Comparison of ENCODE assay signal across 9 cellular contexts in the genomic region with DNA sequence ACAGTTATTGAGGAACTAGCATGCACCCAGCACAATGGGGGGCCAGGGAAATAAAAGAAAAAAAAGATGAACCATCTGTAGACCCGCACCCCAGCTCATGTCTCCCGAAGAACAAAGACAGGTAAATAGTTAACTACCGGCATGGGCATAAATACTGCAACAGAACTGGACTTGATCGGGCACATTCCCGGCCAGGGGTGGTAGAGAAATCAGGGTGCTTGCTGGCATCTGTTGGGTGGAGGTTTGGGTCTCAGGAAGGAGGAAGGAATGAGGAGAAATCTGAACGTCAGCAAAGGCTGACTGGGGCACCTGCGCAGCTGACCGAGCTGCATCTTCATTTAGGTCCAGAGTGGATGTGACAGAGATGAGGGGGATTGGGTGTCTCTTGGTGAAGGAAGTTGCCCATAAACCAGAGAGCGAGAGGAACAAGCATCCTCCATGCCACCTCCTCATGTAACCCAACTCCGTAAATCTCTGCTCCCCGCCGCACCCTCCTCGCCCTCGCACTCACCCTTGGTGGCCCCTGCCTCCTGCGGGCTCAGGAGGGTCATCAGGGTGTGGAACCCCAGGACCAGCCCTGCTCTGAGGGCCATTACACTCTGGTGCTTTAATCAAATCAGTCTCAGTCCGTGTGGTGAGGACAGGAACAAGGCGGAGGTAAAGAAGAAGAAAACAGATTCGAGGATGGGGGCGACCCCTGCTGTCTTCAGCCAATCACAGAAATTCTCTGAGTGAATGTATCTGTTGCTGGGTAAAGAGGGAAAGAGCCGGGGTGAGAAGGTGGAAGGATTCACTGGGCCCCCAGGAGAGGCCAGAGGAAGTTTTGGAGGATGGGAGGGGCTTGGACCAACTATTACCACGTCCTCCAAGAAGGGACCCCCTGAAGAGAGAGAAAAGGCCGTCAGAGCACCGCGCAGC. TPM values are rescaled to one million over a fixed set of nuclear protein-coding genes. Genes with fewer than 3 reads are reported as not detected.
DNase-seq lines count a peak whose midpoint lies in the region; ATAC-seq and TF ChIP-seq lines count a peak whose summit lies in the region.
"Had no signal": no experiment of that assay in that cellular context is flagged by ENCODE, and none has a peak within 500 bp of the region (broad histone marks: within the 10 kb centered on the region; RNA-seq: fewer than 3 reads in every experiment).

A gene (minus strand): TSS at position 648 of the 918 bp plus-strand sequence.

- H3K4me3 ChIP-seq in SK-N-MC (peak within 1 kb of the TSS; percentile 67), mesendoderm (ENCODE audit: low read length) (peak within 1 kb of the TSS; percentile 42)

- no peak within 1 kb of the TSS for H3K23ac ChIP-seq in mesendoderm (ENCODE audit: low read length)

- peaks cover 3% of the 10 kb centered on the region for H3K4me1 ChIP-seq in mesendoderm (ENCODE audit: control insufficient read depth, low read depth, low read length)
- H3K4me1 ChIP-seq: gastrocnemius medialis had no signal

- H3K4me3 Mint-ChIP-seq in osteocyte (ENCODE audit: unreplicated experiment), result no peak within 1 kb of the TSS

- DNase-seq in 8988T, result peak; percentile 38
- DNase-seq in SK-N-MC (ENCODE audit: low read depth, low spot score), result no peak
- peak; percentile 45 for DNase-seq in cerebellar cortex (ENCODE audit: low spot score)
- DNase-seq in mesendoderm, result peak; percentile 96
- peak; percentile 64 for DNase-seq in ureter (ENCODE audit: low spot score)
- no peak for DNase-seq in osteocyte (ENCODE audit: extremely low spot score, unreplicated experiment)
- DNase-seq: gastrocnemius medialis had no signal

- no peak within 1 kb of the TSS for H3K9ac ChIP-seq in SK-N-MC (ENCODE audit: insufficient read length)
- peak within 1 kb of the TSS; percentile 69 for H3K9ac ChIP-seq in mesendoderm (ENCODE audit: low read length)

- H3K27ac Mint-ChIP-seq in osteocyte (ENCODE audit: unreplicated experiment), result no peak within 1 kb of the TSS

- H3K79me1 ChIP-seq in mesendoderm (ENCODE audit: low read length), result no peaks in the 10 kb centered on the region

- no peak within 1 kb of the TSS for H4K8ac ChIP-seq in mesendoderm (ENCODE audit: low read depth, low read length)

- TF ChIP-seq POLR2A in GM18505 (IDR thresholded peaks at IDR 0.05; ENCODE audit: borderline replicate concordance, extremely low read depth, insufficient read depth, insufficient read length), result peak; percentile 98

- H3K4me1 Mint-ChIP-seq in osteocyte (ENCODE audit: unreplicated experiment), result peaks cover 5% of the 10 kb centered on the region

- ATAC-seq in GM18505 (IDR thresholded peaks at IDR 0.05; ENCODE audit: unreplicated experiment) (peak; percentile 72), HG02870 (IDR thresholded peaks at IDR 0.05; ENCODE audit: unreplicated experiment) (peak; percentile 86)

- H3K36me3 ChIP-seq in SK-N-MC (ENCODE audit: insufficient read depth, low read length) (no peaks in the 10 kb centered on the region), mesendoderm (ENCODE audit: control insufficient read depth, insufficient read depth, low read length) (no peaks in the 10 kb centered on the region)
- H3K36me3 ChIP-seq: gastrocnemius medialis had no signal

- H3K56ac ChIP-seq in mesendoderm (ENCODE audit: low read length), result peak within 1 kb of the TSS; percentile 88

- no peak within 1 kb of the TSS for H3K18ac ChIP-seq in mesendoderm (ENCODE audit: low read length)

- no peak for TF ChIP-seq CTCF in osteocyte (IDR thresholded peaks at IDR 0.05)

- no peaks in the 10 kb centered on the region for H3K9me3 Mint-ChIP-seq in osteocyte (ENCODE audit: unreplicated experiment)

- no peaks in the 10 kb centered on the region for H3K36me3 Mint-ChIP-seq in osteocyte (ENCODE audit: unreplicated experiment)

- no peak within 1 kb of the TSS for H3K27ac ChIP-seq in SK-N-MC
- H3K27ac ChIP-seq in mesendoderm (ENCODE audit: low read depth, low read length), result no peak within 1 kb of the TSS
- H3K27ac ChIP-seq: gastrocnemius medialis had no signal

- peak within 1 kb of the TSS; percentile 60 for H3K4me2 ChIP-seq in mesendoderm (ENCODE audit: low read length)

- no peak within 1 kb of the TSS for H2BK5ac ChIP-seq in mesendoderm (ENCODE audit: low read length)

- no peak within 1 kb of the TSS for H2AK5ac ChIP-seq in mesendoderm (ENCODE audit: low read length)

- H3K27me3 Mint-ChIP-seq in osteocyte (ENCODE audit: unreplicated experiment), result peaks cover 64% of the 10 kb centered on the region

- H2BK15ac ChIP-seq in mesendoderm (replicated peaks; ENCODE audit: low read depth), result no peak within 1 kb of the TSS

- H3K79me2 ChIP-seq in mesendoderm (ENCODE audit: control insufficient read depth, insufficient read depth, low read length), result no peaks in the 10 kb centered on the region

- no peak within 1 kb of the TSS for H2BK120ac ChIP-seq in mesendoderm (ENCODE audit: low read depth, low read length)

- no peak within 1 kb of the TSS for H3K4ac ChIP-seq in mesendoderm (ENCODE audit: low read depth, low read length)

- H3K9me3 ChIP-seq in SK-N-MC (ENCODE audit: low read depth, low read length), result no peaks in the 10 kb centered on the region
- H3K9me3 ChIP-seq: gastrocnemius medialis had no signal

- no CpG with 5 or more reads among the region's 24 CpGs for WGBS in mesendoderm (ENCODE audit: extremely low coverage, insufficient coverage, low lambda C conversion rate)

- no peaks in the 10 kb centered on the region for H3K27me3 ChIP-seq in mesendoderm (ENCODE audit: insufficient read depth, low read length, poor library complexity)

- H4K5ac ChIP-seq in mesendoderm (ENCODE audit: low read length), result no peak within 1 kb of the TSS

RNA-seq across cellular contexts. Expression of the gene that starts here (rescaled TPM):
- polyA plus RNA-seq in mesendoderm (2013, experiment 1 of 2), result 10.2 TPM
- polyA plus RNA-seq in mesendoderm (2013, experiment 2 of 2), result 9.5 TPM
- total RNA-seq in ureter (25.6 TPM), osteocyte (not detected in 2 replicates)

Comparison
In these comparisons a context has a peak if more than half of its experiments do, and no peak if none do; other contexts are left out.
1. RNA of the gene that starts here (total RNA-seq): 25.6 TPM in ureter (single experiment); not detected in osteocyte; every median in the first group is over 10 times any median in the second.
2. DNase-seq: peak in 8988T (single experiment), cerebellar cortex (single experiment), mesendoderm (single experiment) and ureter (single experiment); none in SK-N-MC (single experiment) and osteocyte (single experiment).